ENCODE assay signal across 7 cellular contexts in the genomic region with DNA sequence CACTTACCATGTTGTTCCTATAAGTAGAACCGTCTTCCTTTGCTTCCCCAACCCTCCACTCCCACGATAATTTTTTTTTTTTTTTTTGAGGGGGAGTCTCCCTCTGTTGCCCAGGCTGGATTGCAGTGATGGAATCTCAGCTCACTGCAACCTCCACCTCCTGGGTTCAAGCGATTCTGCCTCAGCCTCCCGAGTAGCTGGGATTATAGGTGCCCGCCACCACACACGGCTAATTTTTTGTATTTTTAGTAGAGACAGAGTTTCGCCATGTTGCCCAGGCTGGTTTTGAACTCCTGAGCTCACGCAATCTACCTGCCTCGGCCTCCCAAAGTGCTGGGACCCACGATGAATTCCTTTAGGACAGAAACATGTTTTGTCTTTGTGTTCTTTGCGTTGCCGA. TPM values are rescaled to one million over a fixed set of nuclear protein-coding genes. Genes with fewer than 3 reads are reported as not detected.
DNase-seq lines count a peak whose midpoint lies in the region; ATAC-seq and TF ChIP-seq lines count a peak whose summit lies in the region.
"Not testable (repeated sequence)": the region's sequence is repeated elsewhere in the genome, so short reads cannot be mapped to it uniquely, and the experiment has no call there.

No MANE protein-coding gene starts in this region.

- peaks cover 15% of the 10 kb centered on the region for H3F3A ChIP-seq in neural progenitor cell (ENCODE audit: low read depth)

- peaks cover 98% of the 10 kb centered on the region for H3K79me2 ChIP-seq in neural progenitor cell (ENCODE audit: low read depth)

- intact Hi-C loops in CD14-positive monocyte (cut with micrococcal nuclease); activated CD4-positive, alpha-beta T cell treated with anti-CD3 and anti-CD28 coated beads, Interleukin-2, amount 10 ng/mL, durations not matched to agents 24 days and 14 days (cut with micrococcal nuclease); activated T-helper 1 cell treated with anti-CD3 and anti-CD28 coated beads, Interleukin-12 subunit alpha, Interleukin-12 subunit beta, Interleukin-2, Interleukin-4 antibody, amounts not matched to agents 30 ng/mL and 10 ng/mL and 1 ng/mL, durations not matched to agents 14 hours and 24 hours and 36 hours (cut with micrococcal nuclease): not testable (repeated sequence)

- H3K9me3 ChIP-seq in neural progenitor cell (ENCODE audit: low read depth) = not testable (repeated sequence)

- H3K36me3 Mint-ChIP-seq in CD14-positive monocyte = peaks cover 31 to 33% of the 10 kb centered on the region in 2 donors
- peaks cover 16% of the 10 kb centered on the region for H3K36me3 Mint-ChIP-seq in T-cell
- peaks cover 47% of the 10 kb centered on the region for H3K36me3 Mint-ChIP-seq in activated CD4-positive, alpha-beta T cell treated with anti-CD3 and anti-CD28 coated beads, Interleukin-2, amount 10 ng/mL, durations not matched to agents 24 days and 14 days (ENCODE audit: low read depth)
- H3K36me3 Mint-ChIP-seq in activated T-helper 1 cell treated with anti-CD3 and anti-CD28 coated beads, Interleukin-12 subunit alpha, Interleukin-12 subunit beta, Interleukin-2, Interleukin-4 antibody, amounts not matched to agents 30 ng/mL and 10 ng/mL and 1 ng/mL, durations not matched to agents 14 hours and 24 hours and 36 hours (ENCODE audit: low read depth) = peaks cover 37% of the 10 kb centered on the region
- H3K36me3 Mint-ChIP-seq in activated naive CD8-positive, alpha-beta T cell treated with anti-CD3 and anti-CD28 coated beads for 36 hours = peaks cover 64% of the 10 kb centered on the region
- H3K36me3 Mint-ChIP-seq in immature natural killer cell = not testable (repeated sequence)
- H3K36me3 Mint-ChIP-seq in neural progenitor cell = peaks cover 12% of the 10 kb centered on the region

- H3K4me1 ChIP-seq in neural progenitor cell = peaks cover 18% of the 10 kb centered on the region

- H3K27ac Mint-ChIP-seq in CD14-positive monocyte (peak overlapping the region in 5 of 7 donors; percentile 4 to 54 (median 33)), T-cell (peak overlapping the region; percentile 13 to 37), immature natural killer cell (peak overlapping the region; percentile 52 to 90 (median 82)), neural progenitor cell (peak overlapping the region; percentile 5)
- peak overlapping the region; percentile 30 for H3K27ac Mint-ChIP-seq in activated CD4-positive, alpha-beta T cell treated with anti-CD3 and anti-CD28 coated beads, Interleukin-2, amount 10 ng/mL, durations not matched to agents 24 days and 14 days
- H3K27ac Mint-ChIP-seq in activated T-helper 1 cell treated with anti-CD3 and anti-CD28 coated beads, Interleukin-12 subunit alpha, Interleukin-12 subunit beta, Interleukin-2, Interleukin-4 antibody, amounts not matched to agents 30 ng/mL and 10 ng/mL and 1 ng/mL, durations not matched to agents 14 hours and 24 hours and 36 hours = peak overlapping the region; percentile 13
- peak overlapping the region; percentile 70 for H3K27ac Mint-ChIP-seq in activated naive CD8-positive, alpha-beta T cell treated with anti-CD3 and anti-CD28 coated beads for 36 hours

- not testable (repeated sequence) for H3K4me2 ChIP-seq in neural progenitor cell

- H3K27ac ChIP-seq in neural progenitor cell = not testable (repeated sequence)

- not testable (repeated sequence) for ATAC-seq in T-cell (replicated peaks in 1 of 4)

- CTCF ChIA-PET in T-cell (lab: Charles Lee) = not testable (repeated sequence)

- not testable (repeated sequence) for H3K4me3 Mint-ChIP-seq in CD14-positive monocyte; activated T-helper 1 cell treated with anti-CD3 and anti-CD28 coated beads, Interleukin-12 subunit alpha, Interleukin-12 subunit beta, Interleukin-2, Interleukin-4 antibody, amounts not matched to agents 30 ng/mL and 10 ng/mL and 1 ng/mL, durations not matched to agents 14 hours and 24 hours and 36 hours; neural progenitor cell
- H3K4me3 Mint-ChIP-seq in T-cell (peak overlapping the region in 1 of 3 donors; percentile 12), immature natural killer cell (peak overlapping the region in 1 of 5 donors; percentile 5)
- H3K4me3 Mint-ChIP-seq in activated CD4-positive, alpha-beta T cell treated with anti-CD3 and anti-CD28 coated beads, Interleukin-2, amount 10 ng/mL, durations not matched to agents 24 days and 14 days = peak overlapping the region; percentile 10
- H3K4me3 Mint-ChIP-seq in activated naive CD8-positive, alpha-beta T cell treated with anti-CD3 and anti-CD28 coated beads for 36 hours = peak overlapping the region; percentile 5

- POLR2A ChIA-PET in T-cell (lab: Charles Lee) = not testable (repeated sequence)

- H3K9ac ChIP-seq in neural progenitor cell = not testable (repeated sequence)

- H2AFZ ChIP-seq in neural progenitor cell (replicated peaks) = not testable (repeated sequence)

- not testable (repeated sequence) for H3K4me3 ChIP-seq in neural progenitor cell

- not testable (repeated sequence) for TF ChIP-seq CTCF in CD14-positive monocyte (IDR thresholded peaks at IDR 0.05); neural progenitor cell (IDR thresholded peaks at IDR 0.05)

- H4K20me1 ChIP-seq in neural progenitor cell (ENCODE audit: low read depth) = peaks cover 14% of the 10 kb centered on the region

- H3K27me3 ChIP-seq in neural progenitor cell = not testable (repeated sequence)

- peaks cover 70% of the 10 kb centered on the region for H3K4me1 Mint-ChIP-seq in CD14-positive monocyte
- peaks cover 90 to 94% (median 91%) of the 10 kb centered on the region in 3 donors for H3K4me1 Mint-ChIP-seq in T-cell
- H3K4me1 Mint-ChIP-seq in activated CD4-positive, alpha-beta T cell treated with anti-CD3 and anti-CD28 coated beads, Interleukin-2, amount 10 ng/mL, durations not matched to agents 24 days and 14 days = peaks cover 69% of the 10 kb centered on the region
- peaks cover 71% of the 10 kb centered on the region for H3K4me1 Mint-ChIP-seq in activated T-helper 1 cell treated with anti-CD3 and anti-CD28 coated beads, Interleukin-12 subunit alpha, Interleukin-12 subunit beta, Interleukin-2, Interleukin-4 antibody, amounts not matched to agents 30 ng/mL and 10 ng/mL and 1 ng/mL, durations not matched to agents 14 hours and 24 hours and 36 hours (ENCODE audit: low read depth)
- peaks cover 86% of the 10 kb centered on the region for H3K4me1 Mint-ChIP-seq in activated naive CD8-positive, alpha-beta T cell treated with anti-CD3 and anti-CD28 coated beads for 36 hours
- peaks cover 91 to 94% of the 10 kb centered on the region in 2 donors for H3K4me1 Mint-ChIP-seq in immature natural killer cell
- H3K4me1 Mint-ChIP-seq in neural progenitor cell = peaks cover 25% of the 10 kb centered on the region

- H3K36me3 ChIP-seq in neural progenitor cell = not testable (repeated sequence)

- DNase-seq in CD14-positive monocyte (ENCODE audit: low spot score); T-cell; activated CD4-positive, alpha-beta T cell treated with anti-CD3 and anti-CD28 coated beads, Interleukin-2, amount 10 ng/mL, durations not matched to agents 24 days and 14 days; activated T-helper 1 cell treated with anti-CD3 and anti-CD28 coated beads, Interleukin-12 subunit alpha, Interleukin-12 subunit beta, Interleukin-2, Interleukin-4 antibody, amounts not matched to agents 30 ng/mL and 10 ng/mL and 1 ng/mL, durations not matched to agents 14 hours and 24 hours and 36 hours (ENCODE audit: low spot score); activated naive CD8-positive, alpha-beta T cell treated with anti-CD3 and anti-CD28 coated beads for 36 hours; immature natural killer cell; neural progenitor cell (ENCODE audit: low spot score): not testable (repeated sequence)

- H3K9me3 Mint-ChIP-seq in CD14-positive monocyte; T-cell; activated T-helper 1 cell treated with anti-CD3 and anti-CD28 coated beads, Interleukin-12 subunit alpha, Interleukin-12 subunit beta, Interleukin-2, Interleukin-4 antibody, amounts not matched to agents 30 ng/mL and 10 ng/mL and 1 ng/mL, durations not matched to agents 14 hours and 24 hours and 36 hours; activated naive CD8-positive, alpha-beta T cell treated with anti-CD3 and anti-CD28 coated beads for 36 hours; immature natural killer cell; neural progenitor cell: not testable (repeated sequence)
- H3K9me3 Mint-ChIP-seq in activated CD4-positive, alpha-beta T cell treated with anti-CD3 and anti-CD28 coated beads, Interleukin-2, amount 10 ng/mL, durations not matched to agents 24 days and 14 days = peaks cover 14% of the 10 kb centered on the region

- not testable (repeated sequence) for H3K27me3 Mint-ChIP-seq in CD14-positive monocyte (ENCODE audit: low read depth in 3 of 3); T-cell; activated CD4-positive, alpha-beta T cell treated with anti-CD3 and anti-CD28 coated beads, Interleukin-2, amount 10 ng/mL, durations not matched to agents 24 days and 14 days; activated T-helper 1 cell treated with anti-CD3 and anti-CD28 coated beads, Interleukin-12 subunit alpha, Interleukin-12 subunit beta, Interleukin-2, Interleukin-4 antibody, amounts not matched to agents 30 ng/mL and 10 ng/mL and 1 ng/mL, durations not matched to agents 14 hours and 24 hours and 36 hours (ENCODE audit: insufficient read depth); activated naive CD8-positive, alpha-beta T cell treated with anti-CD3 and anti-CD28 coated beads for 36 hours; immature natural killer cell (ENCODE audit: low read depth in 3 of 3); neural progenitor cell (ENCODE audit: insufficient read depth, low read depth)

RNA-seq across cellular contexts. Expression of a gene that starts 19.4 kb away (rescaled TPM):
- 10 to 100 TPM; 58.9 to 77.3 TPM for polyA plus RNA-seq in CD14-positive monocyte
- 10 to 100 TPM; 52.2 to 66.7 (median 55.7) TPM for total RNA-seq in T-cell
- 186 and 187 TPM in 2 replicates for total RNA-seq in activated CD4-positive, alpha-beta T cell treated with anti-CD3 and anti-CD28 coated beads, Interleukin-2, amount 10 ng/mL, durations not matched to agents 24 days and 14 days
- total RNA-seq in activated T-helper 1 cell treated with anti-CD3 and anti-CD28 coated beads, Interleukin-12 subunit alpha, Interleukin-12 subunit beta, Interleukin-2, Interleukin-4 antibody, amounts not matched to agents 30 ng/mL and 10 ng/mL and 1 ng/mL, durations not matched to agents 14 hours and 24 hours and 36 hours = 135 and 149 TPM in 2 replicates
- 100 to 1,000 TPM; 231 to 239 TPM for total RNA-seq in activated naive CD8-positive, alpha-beta T cell treated with anti-CD3 and anti-CD28 coated beads for 36 hours
- 100 to 1,000 TPM in 1 of 3 donors, 10 to 100 TPM in 2; 64.6 to 123 (median 79.7) TPM for polyA plus RNA-seq in immature natural killer cell
- 61.3 and 107 TPM in 2 replicates for total RNA-seq in neural progenitor cell (ENCODE audit: low replicate concordance)

RNA-seq across cellular contexts. Expression of a gene that starts 51.5 kb away (rescaled TPM):
- polyA plus RNA-seq in CD14-positive monocyte = 100 to 1,000 TPM; 178 to 196 TPM
- total RNA-seq in T-cell = 100 to 1,000 TPM in 3 of 5 donors, 10 to 100 TPM in 2; 48.3 to 123 (median 106) TPM
- total RNA-seq in activated CD4-positive, alpha-beta T cell treated with anti-CD3 and anti-CD28 coated beads, Interleukin-2, amount 10 ng/mL, durations not matched to agents 24 days and 14 days = 167 and 179 TPM in 2 replicates
- total RNA-seq in activated T-helper 1 cell treated with anti-CD3 and anti-CD28 coated beads, Interleukin-12 subunit alpha, Interleukin-12 subunit beta, Interleukin-2, Interleukin-4 antibody, amounts not matched to agents 30 ng/mL and 10 ng/mL and 1 ng/mL, durations not matched to agents 14 hours and 24 hours and 36 hours = 163 and 164 TPM in 2 replicates
- 100 to 1,000 TPM; 132 TPM for total RNA-seq in activated naive CD8-positive, alpha-beta T cell treated with anti-CD3 and anti-CD28 coated beads for 36 hours
- 100 to 1,000 TPM; 135 to 198 (median 154) TPM for polyA plus RNA-seq in immature natural killer cell
- total RNA-seq in neural progenitor cell (ENCODE audit: low replicate concordance) = 57.8 and 111 TPM in 2 replicates

Comparison
In these comparisons a context has a peak if more than half of its experiments do, and no peak if none do; other contexts are left out.
1. H3K27ac Mint-ChIP-seq: peak in every context shown above with its lines; median percentile 82 in immature natural killer cell; 70 in activated naive CD8-positive, alpha-beta T cell treated with anti-CD3 and anti-CD28 coated beads for 36 hours; 33 in CD14-positive monocyte; 30 in activated CD4-positive, alpha-beta T cell treated with anti-CD3 and anti-CD28 coated beads, Interleukin-2, amount 10 ng/mL, durations not matched to agents 24 days and 14 days; 25 in T-cell; 13 in activated T-helper 1 cell treated with anti-CD3 and anti-CD28 coated beads, Interleukin-12 subunit alpha, Interleukin-12 subunit beta, Interleukin-2, Interleukin-4 antibody, amounts not matched to agents 30 ng/mL and 10 ng/mL and 1 ng/mL, durations not matched to agents 14 hours and 24 hours and 36 hours; 5 in neural progenitor cell.